ENCODE assay signal across 20 cellular contexts in genomic region chr9:120541921-120542320, GRCh38. TPM values are rescaled to one million over a fixed set of nuclear protein-coding genes. Genes with fewer than 3 reads are reported as not detected.
DNase-seq lines count a peak whose midpoint lies in the region; ATAC-seq and TF ChIP-seq lines count a peak whose summit lies in the region.
"Had no signal": no experiment of that assay in that cellular context is flagged by ENCODE, and none has a peak within 500 bp of the region (broad histone marks: within the 10 kb centered on the region; RNA-seq: fewer than 3 reads in every experiment).

No MANE protein-coding gene starts in this region.

- TF ChIP-seq CTCF in AG04450 (IDR thresholded peaks at IDR 0.05; ENCODE audit: low read depth, low read length): no peak
- TF ChIP-seq CTCF in endothelial cell (IDR thresholded peaks at IDR 0.05; ENCODE audit: unreplicated experiment): no peak
- TF ChIP-seq CTCF in osteoblast (IDR thresholded peaks at IDR 0.05; ENCODE audit: extremely low read depth, low read depth, low read length): no peak

- peaks cover 98% of the 10 kb centered on the region for H3K36me3 Mint-ChIP-seq in activated T-helper 17 cell treated with anti-CD3 and anti-CD28 coated beads, Interleukin-2, amount 50 U/mL, for 72 hours (ENCODE audit: low read depth)
- peaks cover 21% of the 10 kb centered on the region for H3K36me3 Mint-ChIP-seq in endothelial cell (ENCODE audit: low read depth, unreplicated experiment)

- H3K9me2 ChIP-seq in Karpas-422 (replicated peaks; ENCODE audit: insufficient read depth, low read length): no peaks in the 10 kb centered on the region

- H2AFZ ChIP-seq in Karpas-422 (ENCODE audit: low read length): no peak overlapping the region
- no peak overlapping the region for H2AFZ ChIP-seq in osteoblast (ENCODE audit: low read length)

- CTCF ChIA-PET in AG04450 (lab: Charles Lee): interaction anchor here (1.0 kb wide), 1 partner anchor 11 kb away, joined by 3 read pairs; no protein-coding TSS in a partner anchor

- H3K36me3 ChIP-seq in Karpas-422 (ENCODE audit: insufficient read depth, low read length): peaks cover 21% of the 10 kb centered on the region; the same call in 1 of the 2 replicates
- H3K36me3 ChIP-seq in osteoblast (ENCODE audit: insufficient read depth, low read length): peaks cover 33% of the 10 kb centered on the region

- no peaks in the 10 kb centered on the region for H3K27me3 ChIP-seq in AG04450 (ENCODE audit: control insufficient read depth, insufficient read depth, low read length)
- no peaks in the 10 kb centered on the region for H3K27me3 ChIP-seq in Karpas-422 (ENCODE audit: low read length)
- H3K27me3 ChIP-seq in osteoblast (ENCODE audit: insufficient read depth, low read length): no peaks in the 10 kb centered on the region
- H3K27me3 ChIP-seq: BLaER1 treated with 17β-estradiol and CSF1 and Interleukin-3, amounts not matched to agents 10 nM and 100 nM had no signal

- ATAC-seq in activated T-helper 17 cell treated with anti-CD3 and anti-CD28 coated beads, Interleukin-2, amount 50 U/mL, for 72 hours (replicated peaks): no peak
- ATAC-seq: CD8-positive, alpha-beta T cell had no signal

- POLR2A ChIA-PET in AG04450 (lab: Yijun Ruan, JAX): no interaction called here

- H3K79me2 ChIP-seq in Karpas-422 (ENCODE audit: low read length) (peaks cover 8% of the 10 kb centered on the region; the same call in 1 of the 2 replicates), osteoblast (ENCODE audit: insufficient read depth, low read length) (no peaks in the 10 kb centered on the region)

- H3K9me3 Mint-ChIP-seq in activated T-helper 17 cell treated with anti-CD3 and anti-CD28 coated beads, Interleukin-2, amount 50 U/mL, for 72 hours: no peaks in the 10 kb centered on the region
- H3K9me3 Mint-ChIP-seq in endothelial cell (ENCODE audit: unreplicated experiment): no peaks in the 10 kb centered on the region
- H3K9me3 Mint-ChIP-seq: CD4-positive, alpha-beta T cell; CD8-positive, alpha-beta T cell had no signal

- H3K4me2 ChIP-seq in Karpas-422 (ENCODE audit: low read depth, low read length, poor library complexity, severe bottlenecking): no peak overlapping the region
- no peak overlapping the region for H3K4me2 ChIP-seq in osteoblast (ENCODE audit: insufficient read depth, low read length)
- H3K4me2 ChIP-seq: BLaER1 treated with 17β-estradiol and CSF1 and Interleukin-3, amounts not matched to agents 10 nM and 100 nM had no signal

- H3K9me3 ChIP-seq in AG04450 (ENCODE audit: control insufficient read depth, insufficient read depth, low read length) (no peaks in the 10 kb centered on the region), Karpas-422 (ENCODE audit: low read length) (no peaks in the 10 kb centered on the region), osteoblast (ENCODE audit: low read depth, low read length) (no peaks in the 10 kb centered on the region)
- H3K9me3 ChIP-seq: BLaER1 treated with 17β-estradiol and CSF1 and Interleukin-3, amounts not matched to agents 10 nM and 100 nM; Caco-2 had no signal

- DNase-seq in AG04450 (ENCODE audit: low read depth, low spot score) (no peak), dermis microvascular lymphatic vessel endothelial cell (ENCODE audit: low read depth in 2 of 2) (peak; percentile 13 to 53), endothelial cell (ENCODE audit: low spot score) (no peak), Karpas-422 (no peak), SHP77 treated with DMSO at 0.1 percent for 48 hours (lab: John Stamatoyannopoulos, UW) (no peak), anterior cingulate cortex (lab: John Stamatoyannopoulos, UW) (no peak), osteoblast (ENCODE audit: insufficient read length, low spot score, missing footprints) (no peak)
- DNase-seq: 8988T; ACHN; AML-193; Caco-2; Calu3; CD4-positive, alpha-beta T cell; CD8-positive, alpha-beta T cell; DMS79 treated with DMSO at 0.1 percent for 48 hours; GF-D8 had no signal

- H3K27ac ChIP-seq in AG04450 (ENCODE audit: low read depth, low read length): peak overlapping the region; percentile 3
- H3K27ac ChIP-seq in Karpas-422 (ENCODE audit: low read length): no peak overlapping the region
- no peak overlapping the region for H3K27ac ChIP-seq in osteoblast (ENCODE audit: low read depth, low read length)
- H3K27ac ChIP-seq: BLaER1 treated with 17β-estradiol and CSF1 and Interleukin-3, amounts not matched to agents 10 nM and 100 nM; C4-2B had no signal

- peaks cover 9% of the 10 kb centered on the region for H3K4me1 Mint-ChIP-seq in activated T-helper 17 cell treated with anti-CD3 and anti-CD28 coated beads, Interleukin-2, amount 50 U/mL, for 72 hours
- H3K4me1 Mint-ChIP-seq in endothelial cell (ENCODE audit: unreplicated experiment): peaks cover 36% of the 10 kb centered on the region
- H3K4me1 Mint-ChIP-seq: B cell had no signal

- no peak overlapping the region for H3K4me3 ChIP-seq in AG04450 (ENCODE audit: low read depth, low read length)
- no peak overlapping the region for H3K4me3 ChIP-seq in Karpas-422 (ENCODE audit: low read length)
- no peak overlapping the region for H3K4me3 ChIP-seq in osteoblast (ENCODE audit: insufficient read depth, low read length)
- H3K4me3 ChIP-seq: BLaER1 treated with 17β-estradiol and CSF1 and Interleukin-3, amounts not matched to agents 10 nM and 100 nM had no signal

- H3K4me1 ChIP-seq in Karpas-422 (ENCODE audit: low read length) (no peaks in the 10 kb centered on the region), osteoblast (ENCODE audit: insufficient read depth, low read length) (no peaks in the 10 kb centered on the region)
- H3K4me1 ChIP-seq: BLaER1 treated with 17β-estradiol and CSF1 and Interleukin-3, amounts not matched to agents 10 nM and 100 nM; Caco-2 had no signal

- H3K27ac Mint-ChIP-seq in activated T-helper 17 cell treated with anti-CD3 and anti-CD28 coated beads, Interleukin-2, amount 50 U/mL, for 72 hours: peak overlapping the region; percentile 21
- H3K27ac Mint-ChIP-seq in endothelial cell (ENCODE audit: unreplicated experiment): peak overlapping the region; percentile 72
- H3K27ac Mint-ChIP-seq: B cell; CD4-positive, alpha-beta T cell; CD8-positive, alpha-beta T cell had no signal

- no peaks in the 10 kb centered on the region for H4K20me1 ChIP-seq in Karpas-422 (ENCODE audit: insufficient read depth, low read depth, low read length)
- no peaks in the 10 kb centered on the region for H4K20me1 ChIP-seq in osteoblast (ENCODE audit: insufficient read depth, low read length)

- no peak overlapping the region for H3K9ac ChIP-seq in Karpas-422 (ENCODE audit: low read length)
- H3K9ac ChIP-seq: BLaER1 treated with 17β-estradiol and CSF1 and Interleukin-3, amounts not matched to agents 10 nM and 100 nM had no signal

- H3K4me3 Mint-ChIP-seq in activated T-helper 17 cell treated with anti-CD3 and anti-CD28 coated beads, Interleukin-2, amount 50 U/mL, for 72 hours: no peak overlapping the region
- H3K4me3 Mint-ChIP-seq in endothelial cell (ENCODE audit: unreplicated experiment): no peak overlapping the region
- H3K4me3 Mint-ChIP-seq: B cell; CD4-positive, alpha-beta T cell; CD8-positive, alpha-beta T cell had no signal

- no peaks in the 10 kb centered on the region for H3K27me3 Mint-ChIP-seq in activated T-helper 17 cell treated with anti-CD3 and anti-CD28 coated beads, Interleukin-2, amount 50 U/mL, for 72 hours
- no peaks in the 10 kb centered on the region for H3K27me3 Mint-ChIP-seq in endothelial cell (ENCODE audit: unreplicated experiment)
- H3K27me3 Mint-ChIP-seq: B cell; CD4-positive, alpha-beta T cell had no signal

RNA-seq across cellular contexts. Expression of gene CDK5RAP2, which starts 38.0 kb away (rescaled TPM):
- polyA plus RNA-seq in AG04450 (2011; rRNA removed): 29.6 and 30.3 TPM in 2 replicates
- polyA minus RNA-seq in AG04450 (2011; rRNA and poly(A)+ RNA removed): 40.0 and 44.7 TPM in 2 replicates
- 10 to 100 TPM; 65.9 to 68.4 TPM for total RNA-seq in activated T-helper 17 cell treated with anti-CD3 and anti-CD28 coated beads, Interleukin-2, amount 50 U/mL, for 72 hours
- total RNA-seq in dermis microvascular lymphatic vessel endothelial cell: 18.7 and 19.0 TPM in 2 replicates
- 50.8 TPM for total RNA-seq in endothelial cell (ENCODE audit: unreplicated experiment)
- total RNA-seq in Karpas-422 (2014; rRNA removed; shearing (Covaris generic); ENCODE audit: low replicate concordance): 48.4 and 68.8 TPM in 2 replicates
- total RNA-seq in osteoblast: 52.2 and 59.7 TPM in 2 replicates

Comparison
In these comparisons a context has a peak if more than half of its experiments do, and no peak if none do; other contexts are left out.
1. DNase-seq: peak in dermis microvascular lymphatic vessel endothelial cell (2 of 2); none in AG04450 (single experiment), endothelial cell (single experiment), Karpas-422 (single experiment), SHP77 treated with DMSO at 0.1 percent for 48 hours (single experiment), anterior cingulate cortex (0 of 58) and osteoblast (single experiment).